ENCODE assay signal across 23 cellular contexts in genomic region chr2:45192481-45192880, GRCh38.
A peak's percentile ranks its signal among the peaks of the same experiment; 100 is the strongest.
DNase-seq lines count a peak whose midpoint lies in the region; ATAC-seq, FAIRE-seq and TF ChIP-seq lines count a peak whose summit lies in the region.
"Had no signal": no experiment of that assay in that cellular context is flagged by ENCODE, and none has a peak within 500 bp of the region (broad histone marks: within the 10 kb centered on the region; RNA-seq: fewer than 3 reads in every experiment).

No MANE protein-coding gene starts in this region.

- ATAC-seq in left lobe of liver (no peak), GM19467 (IDR thresholded peaks at IDR 0.05; ENCODE audit: unreplicated experiment) (no peak)
- ATAC-seq: GM12878, HCT116, HepG2 had no signal

- H3K23me2 ChIP-seq in H1 (ENCODE audit: low read depth, low read length), result 0 out of 2 replicates have a peak, but pooled peaks cover 4% of the 10 kb centered on the region

- no peak overlapping the region for H2AFZ ChIP-seq in H1 (ENCODE audit: low read length)
- H2AFZ ChIP-seq: GM23248 had no signal

- H3K27me3 ChIP-seq in H1 (replicated peaks in 1 of 4; ENCODE audit: control insufficient read depth in 3 of 4, extremely low read depth in 1 of 4, insufficient read depth in 3 of 4, low read length in 3 of 4) (no peaks in the 10 kb centered on the region), skeletal muscle satellite cell (ENCODE audit: control insufficient read depth, insufficient read depth, low read length) (no peaks in the 10 kb centered on the region), BE2C (no peaks in the 10 kb centered on the region)

- no peak overlapping the region for H3K18ac ChIP-seq in H1 (ENCODE audit: extremely low read depth, low read length)

- no peak overlapping the region for H3K9ac ChIP-seq in H1 (replicated peaks in 1 of 4; ENCODE audit: extremely low read depth in 1 of 4, low read depth in 3 of 4, low read length in 3 of 4)
- peak overlapping the region; percentile 89 for H3K9ac ChIP-seq in skeletal muscle satellite cell (ENCODE audit: low read depth, low read length)
- H3K9ac ChIP-seq: GM23248 had no signal

- no peak overlapping the region for H2BK120ac ChIP-seq in H1 (replicated peaks; ENCODE audit: low read depth, low read length)

- H3K4me1 ChIP-seq in H1 (replicated peaks in 1 of 4; ENCODE audit: control insufficient read depth in 3 of 4, insufficient read depth in 4 of 4, low read length in 3 of 4), result peaks cover 0 to 8% (median 1%) of the 10 kb centered on the region in 4 experiments; a peak in 3 of 7 replicates
- peaks cover 45% of the 10 kb centered on the region for H3K4me1 ChIP-seq in skeletal muscle satellite cell (ENCODE audit: control insufficient read depth, insufficient read depth, low read length)
- peaks cover 3% of the 10 kb centered on the region; the same call in 1 of the 2 replicates for H3K4me1 ChIP-seq in BE2C

- H3K4ac ChIP-seq in H1 (replicated peaks; ENCODE audit: insufficient read length, low read depth, low read length), result no peak overlapping the region

- no peak for TF ChIP-seq POLR2A in H1 (IDR thresholded peaks at IDR 0.05; ENCODE audit: control extremely low read depth in 1 of 2, low read depth in 2 of 2, low read length in 2 of 2)

- H3K79me1 ChIP-seq in H1 (ENCODE audit: low read depth, low read length), result no peaks in the 10 kb centered on the region

- H3K4me3 ChIP-seq in H1 (ENCODE audit: extremely low read depth in 1 of 4, insufficient read depth in 2 of 4, low read depth in 3 of 4, low read length in 4 of 4) (no peak overlapping the region), skeletal muscle satellite cell (ENCODE audit: low read length) (peak overlapping the region; percentile 62), BE2C (ENCODE audit: low read depth, low read length) (no peak overlapping the region)
- H3K4me3 ChIP-seq: GM12878, GM23248 had no signal

- H3K9me3 ChIP-seq in H1 (ENCODE audit: insufficient read depth in 2 of 2, low read depth in 1 of 2, low read length in 1 of 2) (no peaks in the 10 kb centered on the region), skeletal muscle satellite cell (replicated peaks; ENCODE audit: low read length) (no peaks in the 10 kb centered on the region), BE2C (no peaks in the 10 kb centered on the region)

- TF ChIP-seq CTCF in H1 (IDR thresholded peaks at IDR 0.05; ENCODE audit: control extremely low read depth in 1 of 3, insufficient read depth in 1 of 3, low read depth in 1 of 3, low read length in 3 of 3) (no peak), BE2C (IDR thresholded peaks at IDR 0.05; ENCODE audit: low read depth, low read length) (no peak)

- CTCF ChIA-PET in H1 (lab: Charles Lee; ENCODE audit: partially characterized antibody), result interaction anchor here (0.6 kb wide), 1 partner anchor 407 kb away, joined by 3 read pairs; no protein-coding TSS in a partner anchor

- in situ Hi-C loops in SK-MEL-5 (cut with HindIII; ENCODE audit: low pct_unique_long_range_greater_than_20kb, low sequenced_read_pairs), result no loop called here

- H2BK20ac ChIP-seq in H1 (ENCODE audit: low read length), result no peak overlapping the region

- no peak overlapping the region for H4K5ac ChIP-seq in H1 (ENCODE audit: insufficient read length, low read depth, low read length)

- POLR2A ChIA-PET in H1 (lab: Charles Lee; ENCODE audit: partially characterized antibody), result no interaction called here

- no peak overlapping the region for H4K8ac ChIP-seq in H1 (ENCODE audit: extremely low read depth, insufficient read depth, low read length)

- TF ChIP-seq RAD21 in H1 (IDR thresholded peaks at IDR 0.05 in 1 of 2, conservative IDR thresholded peaks at IDR 0.05 in 1 of 2; ENCODE audit: low read depth in 2 of 2, low read length in 2 of 2), result no peak

- H3K36me3 ChIP-seq in H1 (ENCODE audit: control insufficient read depth in 2 of 4, insufficient read depth in 4 of 4, low read length in 3 of 4) (no peaks in the 10 kb centered on the region), skeletal muscle satellite cell (ENCODE audit: insufficient read depth, low read length) (no peaks in the 10 kb centered on the region), BE2C (no peaks in the 10 kb centered on the region)

- H4K20me1 ChIP-seq in H1 (replicated peaks in 1 of 2; ENCODE audit: control insufficient read depth in 1 of 2, insufficient read depth in 2 of 2, low read length in 2 of 2), result no peaks in the 10 kb centered on the region

- peak overlapping the region; percentile 40; the same call in 1 of the 2 replicates for H2BK15ac ChIP-seq in H1 (ENCODE audit: low read length)

- no peak overlapping the region for H3K14ac ChIP-seq in H1 (ENCODE audit: insufficient read length)

- no peaks in the 10 kb centered on the region for H3K79me2 ChIP-seq in H1 (ENCODE audit: control insufficient read depth in 1 of 2, insufficient read depth in 2 of 2, low read length in 2 of 2)

- no peak overlapping the region for H4K91ac ChIP-seq in H1 (replicated peaks; ENCODE audit: insufficient read length, low read length)

- H2AK5ac ChIP-seq in H1 (ENCODE audit: low read depth, low read length), result no peak overlapping the region

- TF ChIP-seq EP300 in H1 (IDR thresholded peaks at IDR 0.05; ENCODE audit: borderline replicate concordance in 1 of 2, low read depth in 2 of 2, low read length in 2 of 2), result no peak

- H3K27ac ChIP-seq in H1 (ENCODE audit: low read depth, low read length), result no peak overlapping the region
- H3K27ac ChIP-seq: GM23248 had no signal

- no peak overlapping the region for H3K56ac ChIP-seq in H1 (replicated peaks; ENCODE audit: insufficient read length, low read depth, low read length)

- FAIRE-seq in H1 (lab: Jason Lieb, UNC), result no peak
- FAIRE-seq: GM12878, GM19239, HepG2 had no signal

- H3K4me2 ChIP-seq in H1 (ENCODE audit: insufficient read depth in 1 of 2, low read depth in 2 of 2, low read length in 2 of 2) (no peak overlapping the region), skeletal muscle satellite cell (ENCODE audit: low read length) (peak overlapping the region; percentile 79)

- H3K23ac ChIP-seq in H1 (ENCODE audit: insufficient read length), result no peak overlapping the region

- no peak overlapping the region; the same call in 1 of the 2 replicates for H2BK5ac ChIP-seq in H1 (ENCODE audit: low read depth, low read length)

- DNase-seq in SK-MEL-5 (ENCODE audit: low read depth, low spot score) (peak; percentile 10), H1 (ENCODE audit: low read depth in 1 of 2, low spot score in 2 of 2) (no peak), myocyte (ENCODE audit: low read depth) (peak; percentile 57), left lobe of liver (ENCODE audit: low spot score) (no peak), BE2C (no peak), SIG-M5 (lab: John Stamatoyannopoulos, UW) (no peak)
- DNase-seq: C1 segment of cervical spinal cord; CD4-positive, CD25-positive, alpha-beta regulatory T cell; CD8-positive, alpha-beta memory T cell; COR-L47; DMS 273 treated with DMSO at 0.1 percent for 48 hours; DMS53; DND-41; EL; GM23248; H7; HFFc6 had no signal

- 90% methylated on average over 5 of the region's 5 CpGs; no CpG with 5 or more reads in 1 of the 2 experiments for WGBS in H1 (ENCODE audit: extremely low coverage in 1 of 2, insufficient coverage in 1 of 2, insufficient read length in 1 of 2, insufficient replicate concordance in 2 of 2, low coverage in 1 of 2, low lambda C conversion rate in 2 of 2, missing lambda C conversion rate in 1 of 2), 2 experiments

- H2BK12ac ChIP-seq in H1 (ENCODE audit: low read depth, low read length), result 0 out of 2 replicates have a peak overlapping the region, but pooled peaks have one; percentile 72

TF ChIP-seq in H1, 55 proteins besides CTCF, POLR2A, EP300 and RAD21:
- TF ChIP-seq BCL11A (IDR thresholded peaks at IDR 0.05; ENCODE audit: low read depth in 2 of 2, low read length in 2 of 2), result no peak
- TF ChIP-seq BACH1 (IDR thresholded peaks at IDR 0.05; ENCODE audit: low read length), result no peak
- TF ChIP-seq SIN3A (conservative IDR thresholded peaks at IDR 0.05 in 1 of 2, IDR thresholded peaks at IDR 0.05 in 1 of 2; ENCODE audit: low read depth in 1 of 2, low read length in 2 of 2), result no peak
- TF ChIP-seq KDM1A (IDR thresholded peaks at IDR 0.05; ENCODE audit: borderline replicate concordance, low read length), result no peak
- no peak for TF ChIP-seq RXRA (IDR thresholded peaks at IDR 0.05; ENCODE audit: insufficient read depth, low read depth, low read length)
- no peak for TF ChIP-seq CEBPB (IDR thresholded peaks at IDR 0.05; ENCODE audit: low read depth, low read length)
- TF ChIP-seq HDAC2 (IDR thresholded peaks at IDR 0.05; ENCODE audit: borderline replicate concordance in 1 of 2, low read depth in 2 of 2, low read length in 2 of 2), result no peak
TF ChIP-seq in H1: peak in this region for 0.

Comparison
In these comparisons a context has a peak if more than half of its experiments do, and no peak if none do; other contexts are left out.
1. DNase-seq: peak in SK-MEL-5 (single experiment) and myocyte (single experiment); none in H1 (0 of 2), left lobe of liver (single experiment), BE2C (single experiment) and SIG-M5 (single experiment).